Comparison of ENCODE assay signal across 22 cellular contexts in genomic region chr7:137731436-137731835, GRCh38.
DNase-seq lines count a peak whose midpoint lies in the region; ATAC-seq, FAIRE-seq and TF ChIP-seq lines count a peak whose summit lies in the region.
"Had no signal": no experiment of that assay in that cellular context is flagged by ENCODE, and none has a peak within 500 bp of the region (broad histone marks: within the 10 kb centered on the region; RNA-seq: fewer than 3 reads in every experiment).

No MANE protein-coding gene starts in this region.

- no peaks in the 10 kb centered on the region for H3K9me3 ChIP-seq in astrocyte (ENCODE audit: insufficient read depth, low read depth, low read length)
- no peaks in the 10 kb centered on the region for H3K9me3 ChIP-seq in upper lobe of right lung
- H3K9me3 ChIP-seq: A549, BLaER1 had no signal

- no peaks in the 10 kb centered on the region for H3K36me3 ChIP-seq in astrocyte (ENCODE audit: insufficient read depth, low read length)
- no peaks in the 10 kb centered on the region for H3K36me3 ChIP-seq in upper lobe of right lung
- H3K36me3 ChIP-seq: BLaER1 had no signal

- H2AFZ ChIP-seq in astrocyte (ENCODE audit: low read depth, low read length) = no peak overlapping the region
- H2AFZ ChIP-seq: PC-9 had no signal

- H3K4me3 Mint-ChIP-seq in HFFc6 (no peak overlapping the region), astrocyte (ENCODE audit: unreplicated experiment) (no peak overlapping the region)
- H3K4me3 Mint-ChIP-seq: CD8-positive, alpha-beta memory T cell had no signal

- H3K36me3 Mint-ChIP-seq in HFFc6 (ENCODE audit: low read depth) (no peaks in the 10 kb centered on the region), astrocyte (ENCODE audit: low read depth, unreplicated experiment) (no peaks in the 10 kb centered on the region)
- H3K36me3 Mint-ChIP-seq: CD8-positive, alpha-beta memory T cell had no signal

- H3K27ac Mint-ChIP-seq in HFFc6 (no peak overlapping the region), astrocyte (ENCODE audit: unreplicated experiment) (no peak overlapping the region)
- H3K27ac Mint-ChIP-seq: CD8-positive, alpha-beta memory T cell had no signal

- peaks cover 37% of the 10 kb centered on the region for H3K4me1 Mint-ChIP-seq in HFFc6 (ENCODE audit: low read depth)
- H3K4me1 Mint-ChIP-seq in astrocyte (ENCODE audit: low read depth, unreplicated experiment) = peaks cover 4% of the 10 kb centered on the region
- H3K4me1 Mint-ChIP-seq: CD8-positive, alpha-beta memory T cell had no signal

- TF ChIP-seq CTCF in AG10803 (conservative IDR thresholded peaks at IDR 0.05; ENCODE audit: low read length) (no peak), HFFc6 (IDR thresholded peaks at IDR 0.05) (no peak), astrocyte (IDR thresholded peaks at IDR 0.05; ENCODE audit: insufficient read depth, low read depth, low read length) (no peak), foreskin fibroblast (IDR thresholded peaks at IDR 0.05; ENCODE audit: low read depth, low read length) (no peak), upper lobe of right lung (IDR thresholded peaks at IDR 0.05) (no peak)

- no peaks in the 10 kb centered on the region for H3K79me2 ChIP-seq in astrocyte (ENCODE audit: insufficient read depth, low read length)

- H3K27me3 Mint-ChIP-seq in HFFc6 (ENCODE audit: insufficient read depth) = no peaks in the 10 kb centered on the region
- no peaks in the 10 kb centered on the region for H3K27me3 Mint-ChIP-seq in astrocyte (ENCODE audit: low read depth, unreplicated experiment)

- FAIRE-seq in astrocyte (lab: Jason Lieb, UNC) = peak; percentile 64
- FAIRE-seq: A549, GM18507 had no signal

- H3K4me3 ChIP-seq in AG10803 (ENCODE audit: low read length) = no peak overlapping the region
- no peak overlapping the region for H3K4me3 ChIP-seq in astrocyte (ENCODE audit: insufficient read depth, low read depth, low read length)
- no peak overlapping the region for H3K4me3 ChIP-seq in foreskin fibroblast (ENCODE audit: low read depth in 1 of 2, low read length in 2 of 2)
- no peak overlapping the region for H3K4me3 ChIP-seq in upper lobe of right lung
- H3K4me3 ChIP-seq: A549, BLaER1, PC-9 had no signal

- H3K9me3 Mint-ChIP-seq in HFFc6 (no peaks in the 10 kb centered on the region), astrocyte (ENCODE audit: unreplicated experiment) (no peaks in the 10 kb centered on the region)
- H3K9me3 Mint-ChIP-seq: CD8-positive, alpha-beta memory T cell had no signal

- H3K9ac ChIP-seq in astrocyte (ENCODE audit: low read length) = no peak overlapping the region
- H3K9ac ChIP-seq: BLaER1 had no signal

- peak overlapping the region; percentile 1 for H3K27ac ChIP-seq in astrocyte (ENCODE audit: low read depth, low read length)
- no peak overlapping the region for H3K27ac ChIP-seq in upper lobe of right lung
- H3K27ac ChIP-seq: A549, BLaER1, HL-60, PC-9 had no signal

- peak; percentile 54 for DNase-seq in AG10803 (ENCODE audit: low read depth)
- DNase-seq in HFFc6 = peak; percentile 13
- DNase-seq in astrocyte (ENCODE audit: low read depth) = peak; percentile 33
- DNase-seq in foreskin fibroblast = peak; percentile 84 to 90
- no peak for DNase-seq in upper lobe of right lung
- DNase-seq in KBM-7 = no peak
- no peak for DNase-seq in activated naive CD4-positive, alpha-beta T cell treated with anti-CD3 and anti-CD28 coated beads, Interleukin-2, amount 50 U/mL, for 16 hours
- DNase-seq: CD8-positive, alpha-beta memory T cell; KG1; MM.1S; NCI-H1105 treated with DMSO at 0.1 percent for 48 hours; NCI-H187; NCI-H446; NCI-H748 treated with DMSO at 0.1 percent for 48 hours had no signal

- no peaks in the 10 kb centered on the region for H3K27me3 ChIP-seq in astrocyte (ENCODE audit: insufficient read depth, low read length)
- no peaks in the 10 kb centered on the region for H3K27me3 ChIP-seq in upper lobe of right lung
- H3K27me3 ChIP-seq: BLaER1 had no signal

- H4K20me1 ChIP-seq in astrocyte (ENCODE audit: insufficient read depth, low read length) = no peaks in the 10 kb centered on the region
- H4K20me1 ChIP-seq: BLaER1 had no signal

- no peak for ATAC-seq in upper lobe of right lung
- no peak for ATAC-seq in GM19452 (IDR thresholded peaks at IDR 0.05; ENCODE audit: unreplicated experiment)
- ATAC-seq: A549, HCT116, Right ventricle myocardium inferior had no signal

- intact Hi-C loops in upper lobe of right lung (cut with DNase I) = no loop called here

- in situ Hi-C loops in KBM-7 (cut with MboI; ENCODE audit: low pct_unique_long_range_greater_than_20kb, low sequenced_read_pairs) = no loop called here

- peaks cover 5% of the 10 kb centered on the region for H3K4me1 ChIP-seq in astrocyte (ENCODE audit: insufficient read depth, low read length)
- no peaks in the 10 kb centered on the region for H3K4me1 ChIP-seq in upper lobe of right lung
- H3K4me1 ChIP-seq: A549, BLaER1 had no signal

- H3K4me2 ChIP-seq in astrocyte (ENCODE audit: low read length) = peak overlapping the region; percentile 55
- H3K4me2 ChIP-seq: A549, BLaER1, PC-9 had no signal

Comparison
In these comparisons a context has a peak if more than half of its experiments do, and no peak if none do; other contexts are left out.
1. DNase-seq: peak in AG10803 (single experiment), HFFc6 (single experiment), astrocyte (single experiment) and foreskin fibroblast (2 of 2); none in upper lobe of right lung (single experiment), KBM-7 (single experiment) and activated naive CD4-positive, alpha-beta T cell treated with anti-CD3 and anti-CD28 coated beads, Interleukin-2, amount 50 U/mL, for 16 hours (single experiment).